Comparison of ENCODE assay signal across 8 cellular contexts in the genomic region with DNA sequence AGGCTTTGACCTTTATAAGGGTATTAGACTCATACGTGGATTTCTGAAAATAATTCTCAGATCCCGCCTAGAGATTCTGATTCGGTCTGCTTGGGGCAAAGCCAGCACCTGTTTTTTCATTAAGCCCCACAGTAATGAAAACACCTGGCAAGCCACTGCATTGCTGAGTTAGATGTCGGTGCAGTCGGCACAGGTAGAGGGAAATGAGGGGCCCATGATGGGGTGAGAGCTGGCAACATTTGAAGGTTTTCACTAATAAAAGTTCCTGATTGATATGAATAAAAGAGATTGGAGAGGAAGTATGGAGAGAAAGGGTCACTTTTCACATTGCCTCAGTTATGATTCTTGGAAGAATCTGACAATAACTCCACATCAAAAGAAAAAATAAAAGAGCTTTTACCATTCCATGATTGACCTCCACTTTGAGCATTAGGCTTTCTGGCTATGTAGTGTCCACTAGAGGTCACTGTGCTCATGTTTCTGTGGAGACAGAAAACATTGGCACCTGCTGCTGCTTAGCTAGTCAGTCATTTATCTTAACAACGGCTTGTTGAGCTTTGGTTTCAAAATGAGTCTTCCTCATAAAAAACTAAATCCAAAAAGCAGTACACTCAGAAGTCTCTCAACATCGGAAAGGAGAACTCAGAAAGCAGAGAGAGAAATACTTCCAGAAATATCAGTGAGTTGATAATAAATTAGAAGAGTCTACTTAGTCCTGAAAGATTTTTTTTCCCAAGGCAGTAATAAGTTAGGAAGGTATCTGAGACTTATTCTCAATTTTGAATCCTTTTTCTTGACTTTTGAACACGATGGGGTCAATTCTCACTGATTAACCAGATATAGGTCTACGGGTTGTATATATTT. TPM values are rescaled to one million over a fixed set of nuclear protein-coding genes. Genes with fewer than 3 reads are reported as not detected.
DNase-seq lines count a peak whose midpoint lies in the region; ATAC-seq and TF ChIP-seq lines count a peak whose summit lies in the region.

No MANE protein-coding gene starts in this region.

- no peaks in the 10 kb centered on the region for H3K4me1 ChIP-seq in mucosa of descending colon (ENCODE audit: low read depth)

- in situ Hi-C loops in Caki2 (cut with HindIII; ENCODE audit: low pct_unique_long_range_greater_than_20kb, low sequenced_read_pairs): loop anchor here (25.0 kb wide), 1 partner anchor 207 kb away; no protein-coding TSS in a partner anchor

- H3K4me3 Mint-ChIP-seq in T-cell: no peak overlapping the region

- no peak overlapping the region for H3K27ac Mint-ChIP-seq in T-cell

- no peaks in the 10 kb centered on the region for H3K9me3 Mint-ChIP-seq in T-cell

- POLR2A ChIA-PET in T-cell (lab: Charles Lee): no interaction called here

- no peak overlapping the region for H3K4me3 ChIP-seq in mucosa of descending colon

- DNase-seq in Caki2 (ENCODE audit: low read depth): peak; percentile 46
- peak; percentile 46 for DNase-seq in NCI-H146 treated with DMSO at 0.1 percent for 48 hours (lab: John Stamatoyannopoulos, UW; ENCODE audit: unreplicated experiment)
- DNase-seq in T-cell: peak in 5 of 34 experiments; percentile 2 to 22 (median 14)
- DNase-seq in epidermal melanocyte (ENCODE audit: insufficient read length, low spot score): peak; percentile 67
- DNase-seq in mucosa of descending colon: peak in 1 of 3 donors; percentile 74
- DNase-seq in activated CD8-positive, alpha-beta memory T cell treated with anti-CD3 and anti-CD28 coated beads, Interleukin-2, amount 50 U/mL, for 48 hours: no peak

- H3K9me3 ChIP-seq in mucosa of descending colon: no peaks in the 10 kb centered on the region

- CTCF ChIA-PET in T-cell (lab: Charles Lee): interaction anchor here (0.6 to 2.6 kb wide), 20 partner anchors 9 to 848 kb away, joined by 3 to 48 read pairs (median 4); a partner anchor contains a TSS

- intact Hi-C loops in mucosa of descending colon (cut with DNase I, micrococcal nuclease): no loop called here

- no peaks in the 10 kb centered on the region for H3K36me3 ChIP-seq in mucosa of descending colon (ENCODE audit: low read depth)

- H3K27me3 Mint-ChIP-seq in T-cell: peaks cover 0 to 17% of the 10 kb centered on the region in 2 donors

- H3K4me1 Mint-ChIP-seq in T-cell: peaks cover 2 to 6% (median 5%) of the 10 kb centered on the region in 3 donors

- peak; percentile 96 for ATAC-seq in GM18870 (IDR thresholded peaks at IDR 0.05; ENCODE audit: unreplicated experiment)
- peak; percentile 95 for ATAC-seq in HG02981 (IDR thresholded peaks at IDR 0.05; ENCODE audit: unreplicated experiment)
- ATAC-seq in T-cell (replicated peaks in 1 of 4): peak in 3 of 4 experiments; percentile 46 to 66 (median 54)
- peak; percentile 95 for ATAC-seq in mucosa of descending colon

- peak; percentile 74 for TF ChIP-seq CTCF in mucosa of descending colon (IDR thresholded peaks at IDR 0.05)

- no peaks in the 10 kb centered on the region for H3K36me3 Mint-ChIP-seq in T-cell

RNA-seq across cellular contexts. Expression of a gene that starts 53.3 kb away (rescaled TPM):
- not detected in 2 replicates for total RNA-seq in Caki2 (2014; rRNA removed; shearing (Covaris generic); ENCODE audit: low replicate concordance)
- total RNA-seq in T-cell: under 1 TPM in 3 of 5 donors, not detected in 2; 0.25 to 0.58 (median 0.43) TPM
- total RNA-seq in mucosa of descending colon: under 1 TPM; 0.13 to 0.65 (median 0.58) TPM
